ENCODE assay signal across 21 cellular contexts in the genomic region with DNA sequence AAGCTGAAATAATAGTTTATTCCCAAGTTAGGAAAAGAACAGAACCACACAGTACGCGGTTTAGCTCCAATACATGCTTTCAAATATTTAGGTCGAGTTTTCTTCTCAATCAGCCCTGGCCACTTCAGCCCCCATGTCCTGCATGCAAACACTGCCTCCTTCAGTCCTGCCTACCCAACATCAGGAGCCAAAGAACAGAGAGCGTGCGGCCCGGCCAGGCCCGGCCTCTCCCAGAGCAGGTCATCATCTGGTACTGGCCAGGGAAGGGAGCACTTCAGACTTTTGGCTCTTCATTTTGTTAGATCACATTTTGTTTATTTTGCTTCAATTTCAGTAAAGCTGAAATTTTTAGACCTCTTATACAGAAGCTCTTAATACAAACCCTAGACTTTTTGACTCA. TPM values are rescaled to one million over a fixed set of nuclear protein-coding genes. Genes with fewer than 3 reads are reported as not detected.
DNase-seq lines count a peak whose midpoint lies in the region; ATAC-seq and TF ChIP-seq lines count a peak whose summit lies in the region.
"Had no signal": no experiment of that assay in that cellular context is flagged by ENCODE, and none has a peak within 500 bp of the region (broad histone marks: within the 10 kb centered on the region; RNA-seq: fewer than 3 reads in every experiment).

No MANE protein-coding gene starts in this region.

- H3K4me1 Mint-ChIP-seq in activated T-cell treated with anti-CD3 and anti-CD28 coated beads, Interleukin-2, amount 50 U/mL, for 24 hours (ENCODE audit: low read depth) = peaks cover 79% of the 10 kb centered on the region
- H3K4me1 Mint-ChIP-seq in activated T-cell treated with anti-CD3 and anti-CD28 coated beads, Interleukin-2, amount 50 U/mL, for 72 hours (ENCODE audit: low read depth) = peaks cover 67% of the 10 kb centered on the region
- peaks cover 79% of the 10 kb centered on the region for H3K4me1 Mint-ChIP-seq in brain

- H3K36me3 ChIP-seq in stomach smooth muscle (ENCODE audit: control insufficient read depth in 2 of 2, insufficient read depth in 2 of 2, low read length in 2 of 2) = peaks cover 30 to 32% of the 10 kb centered on the region in 2 donors

- peaks cover 71% of the 10 kb centered on the region for H3K4me1 ChIP-seq in stomach smooth muscle (ENCODE audit: control insufficient read depth, insufficient read depth, low read length)

- no peaks in the 10 kb centered on the region for H3K27me3 Mint-ChIP-seq in activated T-cell treated with anti-CD3 and anti-CD28 coated beads, Interleukin-2, amount 50 U/mL, for 24 hours
- no peaks in the 10 kb centered on the region for H3K27me3 Mint-ChIP-seq in activated T-cell treated with anti-CD3 and anti-CD28 coated beads, Interleukin-2, amount 50 U/mL, for 72 hours (ENCODE audit: low read depth)
- H3K27me3 Mint-ChIP-seq in brain = no peaks in the 10 kb centered on the region
- H3K27me3 Mint-ChIP-seq: activated naive CD8-positive, alpha-beta T cell; stimulated activated memory B cell treated with anti-CD40 and anti-IgM and Interleukin-4, amounts not matched to agents 10 μg/mL and 1 μg/mL and 100 μg/mL, for 72 hours had no signal

- DNase-seq in activated T-cell treated with anti-CD3 and anti-CD28 coated beads, Interleukin-2, amount 50 U/mL, for 24 hours = no peak
- DNase-seq in activated T-cell treated with anti-CD3 and anti-CD28 coated beads, Interleukin-2, amount 50 U/mL, for 72 hours = no peak
- DNase-seq in left ventricle myocardium superior (no peak), HT-29 (ENCODE audit: low spot score) (no peak), pons (ENCODE audit: low spot score) (no peak)
- DNase-seq in activated CD8-positive, alpha-beta memory T cell treated with anti-CD3 and anti-CD28 coated beads for 24 hours = no peak
- DNase-seq: activated T-cell treated with anti-CD3 and anti-CD28 coated beads, Interleukin-2, amount 50 U/mL, for 1 hour; CD8-positive, alpha-beta T cell; DND-41; KG1; mesendoderm; NCI-H1048; NCI-H2029 treated with DMSO at 0.1 percent for 48 hours; NCI-H446 treated with DMSO at 0.1 percent for 48 hours; thyroid gland had no signal

- H3K4me3 ChIP-seq in stomach smooth muscle (ENCODE audit: low read length in 2 of 2) = peak overlapping the region; percentile 15 to 43
- H3K4me3 ChIP-seq: hepatocyte, thyroid gland had no signal

- ATAC-seq in activated T-cell treated with anti-CD3 and anti-CD28 coated beads, Interleukin-2, amount 50 U/mL, for 72 hours (replicated peaks in 1 of 2) = no peak
- peak; percentile 55 for ATAC-seq in left ventricle myocardium superior
- ATAC-seq: CD8-positive, alpha-beta T cell; stimulated activated memory B cell treated with anti-CD40 and anti-IgM and Interleukin-4, amounts not matched to agents 10 μg/mL and 1 μg/mL and 100 μg/mL, for 72 hours had no signal

- no peak overlapping the region for H3K4me3 Mint-ChIP-seq in activated T-cell treated with anti-CD3 and anti-CD28 coated beads, Interleukin-2, amount 50 U/mL, for 24 hours
- no peak overlapping the region for H3K4me3 Mint-ChIP-seq in activated T-cell treated with anti-CD3 and anti-CD28 coated beads, Interleukin-2, amount 50 U/mL, for 72 hours
- peak overlapping the region in 1 of 5 experiments; percentile 41 for H3K4me3 Mint-ChIP-seq in brain
- H3K4me3 Mint-ChIP-seq: activated naive CD8-positive, alpha-beta T cell; CD8-positive, alpha-beta T cell; nephron; stimulated activated memory B cell treated with anti-CD40 and anti-IgM and Interleukin-4, amounts not matched to agents 10 μg/mL and 1 μg/mL and 100 μg/mL, for 72 hours had no signal

- H3K36me3 Mint-ChIP-seq in activated T-cell treated with anti-CD3 and anti-CD28 coated beads, Interleukin-2, amount 50 U/mL, for 24 hours (ENCODE audit: low read depth) = peaks cover 95% of the 10 kb centered on the region
- H3K36me3 Mint-ChIP-seq in activated T-cell treated with anti-CD3 and anti-CD28 coated beads, Interleukin-2, amount 50 U/mL, for 72 hours (ENCODE audit: insufficient read depth in 2 of 2) = peaks cover 17 to 34% of the 10 kb centered on the region in 2 donors
- peaks cover 94% of the 10 kb centered on the region for H3K36me3 Mint-ChIP-seq in brain

- peak overlapping the region; percentile 50 for H3K27ac Mint-ChIP-seq in activated T-cell treated with anti-CD3 and anti-CD28 coated beads, Interleukin-2, amount 50 U/mL, for 24 hours
- no peak overlapping the region for H3K27ac Mint-ChIP-seq in activated T-cell treated with anti-CD3 and anti-CD28 coated beads, Interleukin-2, amount 50 U/mL, for 72 hours
- peak overlapping the region in 3 of 5 experiments; percentile 19 to 43 (median 43) for H3K27ac Mint-ChIP-seq in brain
- H3K27ac Mint-ChIP-seq: CD8-positive, alpha-beta T cell; nephron; stimulated activated memory B cell treated with anti-CD40 and anti-IgM and Interleukin-4, amounts not matched to agents 10 μg/mL and 1 μg/mL and 100 μg/mL, for 72 hours had no signal

- H3K27me3 ChIP-seq in stomach smooth muscle (ENCODE audit: control insufficient read depth in 1 of 2, insufficient read depth in 2 of 2, low read length in 2 of 2) = no peaks in the 10 kb centered on the region
- H3K27me3 ChIP-seq: hepatocyte, thyroid gland had no signal

- intact Hi-C loops in left ventricle myocardium superior (cut with micrococcal nuclease) = no loop called here

- no peak for TF ChIP-seq CTCF in brain (conservative IDR thresholded peaks at IDR 0.05)

- H3K9me3 ChIP-seq in stomach smooth muscle (ENCODE audit: control insufficient read depth in 2 of 2, low read length in 2 of 2) = no peaks in the 10 kb centered on the region
- H3K9me3 ChIP-seq: thyroid gland had no signal

- no peaks in the 10 kb centered on the region for H3K9me3 Mint-ChIP-seq in activated T-cell treated with anti-CD3 and anti-CD28 coated beads, Interleukin-2, amount 50 U/mL, for 24 hours
- H3K9me3 Mint-ChIP-seq in activated T-cell treated with anti-CD3 and anti-CD28 coated beads, Interleukin-2, amount 50 U/mL, for 72 hours = no peaks in the 10 kb centered on the region
- H3K9me3 Mint-ChIP-seq in brain = peaks cover 0 to 2% (median 0%) of the 10 kb centered on the region in 5 experiments
- H3K9me3 Mint-ChIP-seq: CD8-positive, alpha-beta T cell; nephron; stimulated activated memory B cell treated with anti-CD40 and anti-IgM and Interleukin-4, amounts not matched to agents 10 μg/mL and 1 μg/mL and 100 μg/mL, for 72 hours had no signal

- H3K9ac ChIP-seq in stomach smooth muscle (ENCODE audit: low read length in 2 of 2) = peak overlapping the region in 1 of 2 donors; percentile 62

- H3K27ac ChIP-seq in stomach smooth muscle (ENCODE audit: low read length) = peak overlapping the region; percentile 37
- H3K27ac ChIP-seq: hepatocyte, thyroid gland had no signal

RNA-seq across cellular contexts. Expression of gene BRD1, which starts 6.7 kb away (rescaled TPM):
- total RNA-seq in activated T-cell treated with anti-CD3 and anti-CD28 coated beads, Interleukin-2, amount 50 U/mL, for 72 hours = 10 to 100 TPM; 42.3 to 43.4 TPM
- 22.4 TPM for polyA plus RNA-seq in brain (ENCODE audit: insufficient read depth, low read depth, low replicate concordance)
- total RNA-seq in left ventricle myocardium superior = 18.7 TPM
- total RNA-seq in HT-29 (2014; rRNA removed; shearing (Covaris generic)) = 21.2 and 23.3 TPM in 2 replicates

RNA-seq across cellular contexts. Expression of gene ZBED4, which starts 32.7 kb away (rescaled TPM):
- 10 to 100 TPM; 22.3 to 23.6 TPM for total RNA-seq in activated T-cell treated with anti-CD3 and anti-CD28 coated beads, Interleukin-2, amount 50 U/mL, for 72 hours
- 10.0 TPM for polyA plus RNA-seq in brain (ENCODE audit: insufficient read depth, low read depth, low replicate concordance)
- total RNA-seq in left ventricle myocardium superior = 4.6 TPM
- 10.6 and 15.3 TPM in 2 replicates for total RNA-seq in HT-29 (2014; rRNA removed; shearing (Covaris generic))
